In genomic region chr2:197434541-197435513, GRCh38 we compare ENCODE assay signal across 1 cellular context.
TF ChIP-seq lines count a peak whose summit lies in the region.

A gene with protein sequence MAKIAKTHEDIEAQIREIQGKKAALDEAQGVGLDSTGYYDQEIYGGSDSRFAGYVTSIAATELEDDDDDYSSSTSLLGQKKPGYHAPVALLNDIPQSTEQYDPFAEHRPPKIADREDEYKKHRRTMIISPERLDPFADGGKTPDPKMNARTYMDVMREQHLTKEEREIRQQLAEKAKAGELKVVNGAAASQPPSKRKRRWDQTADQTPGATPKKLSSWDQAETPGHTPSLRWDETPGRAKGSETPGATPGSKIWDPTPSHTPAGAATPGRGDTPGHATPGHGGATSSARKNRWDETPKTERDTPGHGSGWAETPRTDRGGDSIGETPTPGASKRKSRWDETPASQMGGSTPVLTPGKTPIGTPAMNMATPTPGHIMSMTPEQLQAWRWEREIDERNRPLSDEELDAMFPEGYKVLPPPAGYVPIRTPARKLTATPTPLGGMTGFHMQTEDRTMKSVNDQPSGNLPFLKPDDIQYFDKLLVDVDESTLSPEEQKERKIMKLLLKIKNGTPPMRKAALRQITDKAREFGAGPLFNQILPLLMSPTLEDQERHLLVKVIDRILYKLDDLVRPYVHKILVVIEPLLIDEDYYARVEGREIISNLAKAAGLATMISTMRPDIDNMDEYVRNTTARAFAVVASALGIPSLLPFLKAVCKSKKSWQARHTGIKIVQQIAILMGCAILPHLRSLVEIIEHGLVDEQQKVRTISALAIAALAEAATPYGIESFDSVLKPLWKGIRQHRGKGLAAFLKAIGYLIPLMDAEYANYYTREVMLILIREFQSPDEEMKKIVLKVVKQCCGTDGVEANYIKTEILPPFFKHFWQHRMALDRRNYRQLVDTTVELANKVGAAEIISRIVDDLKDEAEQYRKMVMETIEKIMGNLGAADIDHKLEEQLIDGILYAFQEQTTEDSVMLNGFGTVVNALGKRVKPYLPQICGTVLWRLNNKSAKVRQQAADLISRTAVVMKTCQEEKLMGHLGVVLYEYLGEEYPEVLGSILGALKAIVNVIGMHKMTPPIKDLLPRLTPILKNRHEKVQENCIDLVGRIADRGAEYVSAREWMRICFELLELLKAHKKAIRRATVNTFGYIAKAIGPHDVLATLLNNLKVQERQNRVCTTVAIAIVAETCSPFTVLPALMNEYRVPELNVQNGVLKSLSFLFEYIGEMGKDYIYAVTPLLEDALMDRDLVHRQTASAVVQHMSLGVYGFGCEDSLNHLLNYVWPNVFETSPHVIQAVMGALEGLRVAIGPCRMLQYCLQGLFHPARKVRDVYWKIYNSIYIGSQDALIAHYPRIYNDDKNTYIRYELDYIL (minus strand): TSS chr2:197435028. CDS start chr2:197434999, 29 bp downstream.

TF ChIP-seq in HepG2, 621 proteins besides CTCF, POLR2A, EP300 and RAD21 (continued from another document and continues in another):
- 0 out of 2 replicates have a peak, but pooled peaks have one; percentile 34 for TF ChIP-seq RNF219 (CRISPR knock-in tag; IDR thresholded peaks at IDR 0.05)
- TF ChIP-seq GABPB1 (CRISPR knock-in tag; IDR thresholded peaks at IDR 0.05) = peak; percentile 96
- TF ChIP-seq AHDC1 (CRISPR knock-in tag; IDR thresholded peaks at IDR 0.05; ENCODE audit: borderline replicate concordance) = no peak; the same call in 1 of the 2 replicates
- TF ChIP-seq, protein P1, sequence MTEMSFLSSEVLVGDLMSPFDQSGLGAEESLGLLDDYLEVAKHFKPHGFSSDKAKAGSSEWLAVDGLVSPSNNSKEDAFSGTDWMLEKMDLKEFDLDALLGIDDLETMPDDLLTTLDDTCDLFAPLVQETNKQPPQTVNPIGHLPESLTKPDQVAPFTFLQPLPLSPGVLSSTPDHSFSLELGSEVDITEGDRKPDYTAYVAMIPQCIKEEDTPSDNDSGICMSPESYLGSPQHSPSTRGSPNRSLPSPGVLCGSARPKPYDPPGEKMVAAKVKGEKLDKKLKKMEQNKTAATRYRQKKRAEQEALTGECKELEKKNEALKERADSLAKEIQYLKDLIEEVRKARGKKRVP (CRISPR knock-in tag; IDR thresholded peaks at IDR 0.05) = no peak
- TF ChIP-seq ZNF124 (CRISPR knock-in tag; IDR thresholded peaks at IDR 0.05) = peak; percentile 88; the same call in 1 of the 2 replicates
- TF ChIP-seq MED13 (CRISPR knock-in tag; IDR thresholded peaks at IDR 0.05) = peak; percentile 22; the same call in 1 of the 2 replicates
- TF ChIP-seq GLMP (CRISPR knock-in tag; IDR thresholded peaks at IDR 0.05; ENCODE audit: borderline replicate concordance) = no peak
- TF ChIP-seq TCF12 (IDR thresholded peaks at IDR 0.05) = no peak
- TF ChIP-seq TCF12 (CRISPR knock-in tag; IDR thresholded peaks at IDR 0.05) = peak; percentile 51; the same call in 1 of the 2 replicates
- TF ChIP-seq NFKBIZ (CRISPR knock-in tag; IDR thresholded peaks at IDR 0.05) = no peak; the same call in 1 of the 2 replicates
- TF ChIP-seq KDM4B (CRISPR knock-in tag; IDR thresholded peaks at IDR 0.05) = 0 out of 2 replicates have a peak, but pooled peaks have one; percentile 60
- TF ChIP-seq SYNCRIP (IDR thresholded peaks at IDR 0.05; ENCODE audit: insufficient read depth, low read depth, low read length) = no peak
- TF ChIP-seq SMC3 (IDR thresholded peaks at IDR 0.05; ENCODE audit: low read length) = peak; percentile 28; the same call in 1 of the 2 replicates
- TF ChIP-seq, protein P2, sequence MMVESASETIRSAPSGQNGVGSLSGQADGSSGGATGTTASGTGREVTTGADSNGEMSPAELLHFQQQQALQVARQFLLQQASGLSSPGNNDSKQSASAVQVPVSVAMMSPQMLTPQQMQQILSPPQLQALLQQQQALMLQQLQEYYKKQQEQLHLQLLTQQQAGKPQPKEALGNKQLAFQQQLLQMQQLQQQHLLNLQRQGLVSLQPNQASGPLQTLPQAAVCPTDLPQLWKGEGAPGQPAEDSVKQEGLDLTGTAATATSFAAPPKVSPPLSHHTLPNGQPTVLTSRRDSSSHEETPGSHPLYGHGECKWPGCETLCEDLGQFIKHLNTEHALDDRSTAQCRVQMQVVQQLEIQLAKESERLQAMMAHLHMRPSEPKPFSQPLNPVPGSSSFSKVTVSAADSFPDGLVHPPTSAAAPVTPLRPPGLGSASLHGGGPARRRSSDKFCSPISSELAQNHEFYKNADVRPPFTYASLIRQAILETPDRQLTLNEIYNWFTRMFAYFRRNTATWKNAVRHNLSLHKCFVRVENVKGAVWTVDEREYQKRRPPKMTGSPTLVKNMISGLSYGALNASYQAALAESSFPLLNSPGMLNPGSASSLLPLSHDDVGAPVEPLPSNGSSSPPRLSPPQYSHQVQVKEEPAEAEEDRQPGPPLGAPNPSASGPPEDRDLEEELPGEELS (CRISPR knock-in tag; IDR thresholded peaks at IDR 0.05) = no peak; the same call in 1 of the 2 replicates
- no peak for TF ChIP-seq ZNF432 (CRISPR knock-in tag; IDR thresholded peaks at IDR 0.05; ENCODE audit: borderline replicate concordance)
- TF ChIP-seq SP1 (IDR thresholded peaks at IDR 0.05) = no peak
- TF ChIP-seq SP1 (CRISPR knock-in tag; IDR thresholded peaks at IDR 0.05) = peak; percentile 56; the same call in 1 of the 2 replicates
- TF ChIP-seq ZNF670 (CRISPR knock-in tag; IDR thresholded peaks at IDR 0.05; ENCODE audit: borderline replicate concordance) = peak; percentile 2; the same call in 1 of the 2 replicates
- TF ChIP-seq ATF7 (IDR thresholded peaks at IDR 0.05) = no peak
- TF ChIP-seq ATF7 (CRISPR knock-in tag; IDR thresholded peaks at IDR 0.05) = 0 out of 2 replicates have a peak, but pooled peaks have one; percentile 36
- TF ChIP-seq, protein P3, sequence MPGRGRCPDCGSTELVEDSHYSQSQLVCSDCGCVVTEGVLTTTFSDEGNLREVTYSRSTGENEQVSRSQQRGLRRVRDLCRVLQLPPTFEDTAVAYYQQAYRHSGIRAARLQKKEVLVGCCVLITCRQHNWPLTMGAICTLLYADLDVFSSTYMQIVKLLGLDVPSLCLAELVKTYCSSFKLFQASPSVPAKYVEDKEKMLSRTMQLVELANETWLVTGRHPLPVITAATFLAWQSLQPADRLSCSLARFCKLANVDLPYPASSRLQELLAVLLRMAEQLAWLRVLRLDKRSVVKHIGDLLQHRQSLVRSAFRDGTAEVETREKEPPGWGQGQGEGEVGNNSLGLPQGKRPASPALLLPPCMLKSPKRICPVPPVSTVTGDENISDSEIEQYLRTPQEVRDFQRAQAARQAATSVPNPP (CRISPR knock-in tag; IDR thresholded peaks at IDR 0.05) = peak; percentile 51; the same call in 1 of the 2 replicates
- peak; percentile 88 for TF ChIP-seq SNAPC4 (CRISPR knock-in tag; IDR thresholded peaks at IDR 0.05)
- TF ChIP-seq ZNF326 (CRISPR knock-in tag; IDR thresholded peaks at IDR 0.05; ENCODE audit: borderline replicate concordance) = no peak
- peak; percentile 43 for TF ChIP-seq TBL1XR1 (IDR thresholded peaks at IDR 0.05; ENCODE audit: borderline replicate concordance, low read length, partially characterized antibody)
